ENCODE assay signal across 9 cellular contexts in the genomic region with DNA sequence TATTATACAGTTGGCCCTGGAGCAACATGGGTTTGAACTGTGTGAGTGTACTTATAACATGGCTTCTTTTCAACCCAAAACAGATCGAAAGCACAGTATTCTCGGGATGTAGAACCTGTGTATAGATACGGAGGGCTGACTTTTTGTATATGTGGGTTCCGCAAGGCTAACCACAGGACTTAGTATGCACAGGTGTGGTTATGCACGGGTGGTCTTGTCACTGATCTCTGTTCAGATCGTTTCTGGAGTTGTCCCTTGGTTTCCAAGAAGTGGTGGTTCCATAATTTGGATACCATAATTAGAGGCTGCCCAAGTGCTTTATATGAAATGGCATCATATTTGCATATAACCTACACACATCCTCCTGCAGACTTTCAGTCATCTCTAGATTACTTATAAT. TPM values are rescaled to one million over a fixed set of nuclear protein-coding genes. Genes with fewer than 3 reads are reported as not detected.
DNase-seq lines count a peak whose midpoint lies in the region; ATAC-seq and TF ChIP-seq lines count a peak whose summit lies in the region.
"Had no signal": no experiment of that assay in that cellular context is flagged by ENCODE, and none has a peak within 500 bp of the region (broad histone marks: within the 10 kb centered on the region; RNA-seq: fewer than 3 reads in every experiment).

No MANE protein-coding gene starts in this region.

- H3K4me3 ChIP-seq in left lung = no peak overlapping the region

- intact Hi-C loops in left lung (cut with DNase I) = no loop called here

- peaks cover 50% of the 10 kb centered on the region for H3K4me1 Mint-ChIP-seq in activated naive CD8-positive, alpha-beta T cell treated with anti-CD3 and anti-CD28 coated beads, Interleukin-2, amount 50 U/mL, for 24 hours

- H3K36me3 ChIP-seq in left lung = peaks cover 0 to 39% of the 10 kb centered on the region in 2 donors

- peaks cover 0 to 12% of the 10 kb centered on the region in 2 donors for H3K4me1 ChIP-seq in left lung

- no peak for TF ChIP-seq CTCF in left lung (IDR thresholded peaks at IDR 0.05)

- no peak overlapping the region for H3K27ac ChIP-seq in left lung

- H3K9me3 ChIP-seq in left lung = no peaks in the 10 kb centered on the region

- H3K9me3 Mint-ChIP-seq in activated naive CD8-positive, alpha-beta T cell treated with anti-CD3 and anti-CD28 coated beads, Interleukin-2, amount 50 U/mL, for 24 hours = no peaks in the 10 kb centered on the region

- H3K36me3 Mint-ChIP-seq in activated naive CD8-positive, alpha-beta T cell treated with anti-CD3 and anti-CD28 coated beads, Interleukin-2, amount 50 U/mL, for 24 hours (ENCODE audit: low read depth) = peaks cover 13% of the 10 kb centered on the region

- no peak overlapping the region for H3K27ac Mint-ChIP-seq in activated naive CD8-positive, alpha-beta T cell treated with anti-CD3 and anti-CD28 coated beads, Interleukin-2, amount 50 U/mL, for 24 hours

- peak overlapping the region; percentile 0 for H3K4me3 Mint-ChIP-seq in activated naive CD8-positive, alpha-beta T cell treated with anti-CD3 and anti-CD28 coated beads, Interleukin-2, amount 50 U/mL, for 24 hours

- peak; percentile 22 for DNase-seq in activated naive CD8-positive, alpha-beta T cell treated with anti-CD3 and anti-CD28 coated beads, Interleukin-2, amount 50 U/mL, for 24 hours
- no peak for DNase-seq in NCI-H748 treated with DMSO at 0.1 percent for 48 hours (lab: John Stamatoyannopoulos, UW)
- no peak for DNase-seq in HCEC 1CT
- DNase-seq in mesenteric fat pad (ENCODE audit: low spot score) = no peak
- DNase-seq in left lung = no peak

- ATAC-seq in GM18867 (IDR thresholded peaks at IDR 0.05; ENCODE audit: unreplicated experiment) (peak; percentile 41), GM21526 (IDR thresholded peaks at IDR 0.05; ENCODE audit: low FRiP score, unreplicated experiment) (peak; percentile 38), HG03196 (IDR thresholded peaks at IDR 0.05; ENCODE audit: unreplicated experiment) (peak; percentile 37), left lung (no peak)
- peak; percentile 53 for ATAC-seq in activated naive CD8-positive, alpha-beta T cell treated with anti-CD3 and anti-CD28 coated beads, Interleukin-2, amount 50 U/mL, for 24 hours

- H3K27me3 Mint-ChIP-seq in activated naive CD8-positive, alpha-beta T cell treated with anti-CD3 and anti-CD28 coated beads, Interleukin-2, amount 50 U/mL, for 24 hours = no peaks in the 10 kb centered on the region

- H3K27me3 ChIP-seq in left lung = no peaks in the 10 kb centered on the region

RNA-seq across cellular contexts. Expression of gene BHLHA15, which starts 10.9 kb away (rescaled TPM):
- total RNA-seq in mesenteric fat pad (0.67 TPM), left lung (1 to 10 TPM in 1 of 2 donors, under 1 TPM in 1; 0.87 to 2.4 TPM)
- total RNA-seq: osteocyte had no signal

RNA-seq across cellular contexts. Expression of gene TECPR1, which starts 51.7 kb away (rescaled TPM):
- total RNA-seq in mesenteric fat pad (25.5 TPM), left lung (10 to 100 TPM; 40.0 to 67.4 TPM)
